ENCODE assay signal across 11 cellular contexts in genomic region chr6:166466178-166467122, GRCh38.
A peak's percentile ranks its signal among the peaks of the same experiment; 100 is the strongest.
DNase-seq lines count a peak whose midpoint lies in the region; ATAC-seq, FAIRE-seq and TF ChIP-seq lines count a peak whose summit lies in the region.
"Had no signal": no experiment of that assay in that cellular context is flagged by ENCODE, and none has a peak within 500 bp of the region (broad histone marks: within the 10 kb centered on the region; RNA-seq: fewer than 3 reads in every experiment).

No MANE protein-coding gene starts in this region.

- no peak overlapping the region for H2BK15ac ChIP-seq in H9 (ENCODE audit: low read depth, low read length)

- H3K4me3 Mint-ChIP-seq in astrocyte (ENCODE audit: unreplicated experiment): no peak overlapping the region
- peak overlapping the region in 2 of 5 donors; percentile 38 to 73 for H3K4me3 Mint-ChIP-seq in immature natural killer cell
- no peak overlapping the region for H3K4me3 Mint-ChIP-seq in H9
- H3K4me3 Mint-ChIP-seq: activated CD4-positive, alpha-beta memory T cell treated with anti-CD3 and anti-CD28 coated beads for 36 hours; CD4-positive, alpha-beta T cell had no signal

- H2BK12ac ChIP-seq in H9 (ENCODE audit: insufficient read length, low read depth, low read length): no peak overlapping the region

- no peak overlapping the region for H3T11ph ChIP-seq in H9 (ENCODE audit: low read length)

- TF ChIP-seq POLR2A in upper lobe of left lung (IDR thresholded peaks at IDR 0.05): peak in 1 of 4 donors; percentile 23
- no peak for TF ChIP-seq POLR2A in testis (IDR thresholded peaks at IDR 0.05)

- peak; percentile 41 for DNase-seq in activated effector memory CD4-positive, alpha-beta T cell treated with anti-CD3 and anti-CD28 coated beads, Interleukin-2, amount 50 U/mL, for 16 hours
- no peak for DNase-seq in activated effector memory CD4-positive, alpha-beta T cell treated with Interleukin-2 at 50 U/mL for 16 hours
- DNase-seq in astrocyte (ENCODE audit: low read depth) (peak; percentile 97), immature natural killer cell (no peak), upper lobe of left lung (peak in 1 of 2 donors; percentile 64), testis (no peak), small intestine (no peak), H9 (no peak)
- DNase-seq: activated CD4-positive, alpha-beta memory T cell treated with anti-CD3 and anti-CD28 coated beads for 36 hours; CD4-positive, alpha-beta T cell; NCI-H526 had no signal

- no peak for TF ChIP-seq CTCF in astrocyte (IDR thresholded peaks at IDR 0.05; ENCODE audit: insufficient read depth, low read depth, low read length)
- no peak for TF ChIP-seq CTCF in upper lobe of left lung (IDR thresholded peaks at IDR 0.05)
- TF ChIP-seq CTCF in testis (IDR thresholded peaks at IDR 0.05): no peak
- TF ChIP-seq CTCF in H9 (conservative IDR thresholded peaks at IDR 0.05): no peak

- H3K27me3 Mint-ChIP-seq in astrocyte (ENCODE audit: low read depth, unreplicated experiment): no peaks in the 10 kb centered on the region
- peaks cover 4 to 35% (median 10%) of the 10 kb centered on the region in 3 donors for H3K27me3 Mint-ChIP-seq in immature natural killer cell (ENCODE audit: low read depth in 3 of 3)
- H3K27me3 Mint-ChIP-seq in H9 (ENCODE audit: low read depth): no peaks in the 10 kb centered on the region
- H3K27me3 Mint-ChIP-seq: activated CD4-positive, alpha-beta memory T cell treated with anti-CD3 and anti-CD28 coated beads for 36 hours; CD4-positive, alpha-beta T cell had no signal

- no peak overlapping the region for H2BK5ac ChIP-seq in H9 (ENCODE audit: insufficient read length, low read length)

- peak in 1 of 4 donors; percentile 57 for TF ChIP-seq EP300 in upper lobe of left lung (IDR thresholded peaks at IDR 0.05)

- peak overlapping the region; percentile 62 for H3K27ac ChIP-seq in astrocyte (ENCODE audit: low read depth, low read length)
- H3K27ac ChIP-seq in upper lobe of left lung: peak overlapping the region; percentile 40 to 75 (median 58)
- H3K27ac ChIP-seq in testis: no peak overlapping the region
- no peak overlapping the region for H3K27ac ChIP-seq in small intestine (ENCODE audit: low read depth in 1 of 2, low read length in 1 of 2)
- H3K27ac ChIP-seq in H9 (ENCODE audit: insufficient read length, low read depth, low read length): no peak overlapping the region

- no peak overlapping the region for H2AK5ac ChIP-seq in H9 (ENCODE audit: insufficient read length, low read length)

- no peak overlapping the region for H2BK20ac ChIP-seq in H9 (ENCODE audit: low read depth, low read length, poor library complexity, severe bottlenecking)

- no peak overlapping the region for H4K91ac ChIP-seq in H9 (ENCODE audit: insufficient read length, low read depth, low read length)

- no peaks in the 10 kb centered on the region for H3K79me2 ChIP-seq in astrocyte (ENCODE audit: insufficient read depth, low read length)
- no peaks in the 10 kb centered on the region for H3K79me2 ChIP-seq in H9 (ENCODE audit: insufficient read depth, low read length)

- no peak overlapping the region for H3K56ac ChIP-seq in H9 (ENCODE audit: insufficient read length, low read depth, low read length)

- peaks cover 13% of the 10 kb centered on the region for H3K4me1 ChIP-seq in astrocyte (ENCODE audit: insufficient read depth, low read length)
- peaks cover 0 to 23% (median 10%) of the 10 kb centered on the region in 4 donors for H3K4me1 ChIP-seq in upper lobe of left lung
- no peaks in the 10 kb centered on the region for H3K4me1 ChIP-seq in testis
- H3K4me1 ChIP-seq in small intestine (ENCODE audit: control insufficient read depth in 2 of 2, insufficient read depth in 1 of 2, low read depth in 1 of 2, low read length in 1 of 2): no peaks in the 10 kb centered on the region
- H3K4me1 ChIP-seq in H9 (ENCODE audit: insufficient read depth, low read length): no peaks in the 10 kb centered on the region

- no peak overlapping the region for H2BK120ac ChIP-seq in H9 (ENCODE audit: low read depth, low read length, poor library complexity, severe bottlenecking)

- no peak overlapping the region for H3K18ac ChIP-seq in H9 (ENCODE audit: insufficient read length, low read depth, low read length)

- H4K8ac ChIP-seq in H9 (replicated peaks; ENCODE audit: insufficient read length, low read depth, low read length): no peak overlapping the region

- no peaks in the 10 kb centered on the region for H3K79me1 ChIP-seq in H9 (ENCODE audit: insufficient read depth, low read depth, low read length, poor library complexity, severe bottlenecking)

- H2AFZ ChIP-seq in astrocyte (ENCODE audit: low read depth, low read length) (peak overlapping the region; percentile 12), H9 (ENCODE audit: low read length) (no peak overlapping the region)

- peak; percentile 86 for FAIRE-seq in astrocyte (lab: Jason Lieb, UNC)
- FAIRE-seq in small intestine (lab: Jason Lieb, UNC): no peak

- H3K9me3 Mint-ChIP-seq in astrocyte (ENCODE audit: unreplicated experiment) (no peaks in the 10 kb centered on the region), immature natural killer cell (no peaks in the 10 kb centered on the region), H9 (no peaks in the 10 kb centered on the region)
- H3K9me3 Mint-ChIP-seq: activated CD4-positive, alpha-beta memory T cell treated with anti-CD3 and anti-CD28 coated beads for 36 hours; CD4-positive, alpha-beta T cell had no signal

- no peak overlapping the region for H3K4ac ChIP-seq in H9 (ENCODE audit: low read depth, low read length)

- WGBS in upper lobe of left lung, 2 donors: 51 to 54% methylated on average over 9 of the region's 9 CpGs
- WGBS in testis, 2 donors: 66 to 80% methylated on average over 9 of the region's 9 CpGs
- 55 to 76% (median 64%) methylated on average over 9 of the region's 9 CpGs for WGBS in small intestine, 3 donors
- no CpG with 5 or more reads among the region's 9 CpGs for WGBS in H9 (ENCODE audit: extremely low coverage, insufficient read length, low lambda C conversion rate)

- intact Hi-C loops in testis (cut with DNase I; ENCODE audit: low total_unique reads): no loop called here

- peak overlapping the region; percentile 67 for H3K4me2 ChIP-seq in astrocyte (ENCODE audit: low read length)
- H3K4me2 ChIP-seq in H9 (ENCODE audit: insufficient read depth, insufficient read length, low read length): no peak overlapping the region

- H3K27me3 ChIP-seq in astrocyte (ENCODE audit: insufficient read depth, low read length): no peaks in the 10 kb centered on the region
- no peaks in the 10 kb centered on the region for H3K27me3 ChIP-seq in upper lobe of left lung
- no peaks in the 10 kb centered on the region for H3K27me3 ChIP-seq in testis
- no peaks in the 10 kb centered on the region for H3K27me3 ChIP-seq in small intestine (ENCODE audit: control insufficient read depth in 2 of 2, insufficient read depth in 2 of 2, low read length in 2 of 2)
- no peaks in the 10 kb centered on the region for H3K27me3 ChIP-seq in H9 (ENCODE audit: insufficient read depth, low read length)

- H3K36me3 Mint-ChIP-seq in astrocyte (ENCODE audit: low read depth, unreplicated experiment) (peaks cover 29% of the 10 kb centered on the region), immature natural killer cell (peaks cover 0 to 10% (median 4%) of the 10 kb centered on the region in 3 donors), H9 (ENCODE audit: insufficient read depth in 1 of 3, low read depth in 3 of 3) (peaks cover 0 to 2% (median 0%) of the 10 kb centered on the region in 3 experiments; a peak in 4 of 7 replicates)
- H3K36me3 Mint-ChIP-seq: activated CD4-positive, alpha-beta memory T cell treated with anti-CD3 and anti-CD28 coated beads for 36 hours had no signal

- H4K5ac ChIP-seq in H9 (ENCODE audit: insufficient read length, low read depth, low read length): no peak overlapping the region

- H3K9me3 ChIP-seq in astrocyte (ENCODE audit: insufficient read depth, low read depth, low read length) (no peaks in the 10 kb centered on the region), upper lobe of left lung (no peaks in the 10 kb centered on the region), testis (no peaks in the 10 kb centered on the region), small intestine (ENCODE audit: control insufficient read depth, low read depth) (no peaks in the 10 kb centered on the region), H9 (ENCODE audit: control insufficient read depth, low read depth, low read length) (no peaks in the 10 kb centered on the region)

- ATAC-seq in upper lobe of left lung (ENCODE audit: low FRiP score in 2 of 2): peak; percentile 69 to 78

- H3K23me2 ChIP-seq in H9 (ENCODE audit: insufficient read length, low read depth, low read length, poor library complexity, severe bottlenecking): no peaks in the 10 kb centered on the region

- peaks cover 12% of the 10 kb centered on the region for H3K36me3 ChIP-seq in astrocyte (ENCODE audit: insufficient read depth, low read length)
- H3K36me3 ChIP-seq in upper lobe of left lung: peaks cover 14 to 90% (median 45%) of the 10 kb centered on the region in 4 donors
- no peaks in the 10 kb centered on the region for H3K36me3 ChIP-seq in testis (ENCODE audit: low read depth, missing control alignments)
- H3K36me3 ChIP-seq in small intestine (ENCODE audit: control insufficient read depth in 2 of 2, insufficient read depth in 2 of 2, low read length in 2 of 2): no peaks in the 10 kb centered on the region

- H3K4me1 Mint-ChIP-seq in astrocyte (ENCODE audit: low read depth, unreplicated experiment) (peaks cover 13% of the 10 kb centered on the region), immature natural killer cell (peaks cover 21 to 22% of the 10 kb centered on the region in 2 donors), H9 (no peaks in the 10 kb centered on the region)

- H3K14ac ChIP-seq in H9 (ENCODE audit: insufficient read depth, low read length): no peak overlapping the region

- H3K23ac ChIP-seq in H9 (ENCODE audit: insufficient read length, low read depth, low read length): no peak overlapping the region

- no peak overlapping the region for H3K27ac Mint-ChIP-seq in astrocyte (ENCODE audit: unreplicated experiment)
- peak overlapping the region in 4 of 6 donors; percentile 26 to 55 (median 39) for H3K27ac Mint-ChIP-seq in immature natural killer cell
- no peak overlapping the region for H3K27ac Mint-ChIP-seq in H9
- H3K27ac Mint-ChIP-seq: activated CD4-positive, alpha-beta memory T cell treated with anti-CD3 and anti-CD28 coated beads for 36 hours; CD4-positive, alpha-beta T cell had no signal

- H4K20me1 ChIP-seq in astrocyte (ENCODE audit: insufficient read depth, low read length) (peaks cover 5% of the 10 kb centered on the region), H9 (ENCODE audit: control insufficient read depth, insufficient read depth, insufficient read length) (no peaks in the 10 kb centered on the region)

- H3K9ac ChIP-seq in astrocyte (ENCODE audit: low read length) (peak overlapping the region; percentile 59), H9 (ENCODE audit: extremely low read depth, insufficient read length, low read length) (no peak overlapping the region)

- H3K4me3 ChIP-seq in astrocyte (ENCODE audit: insufficient read depth, low read depth, low read length): no peak overlapping the region
- H3K4me3 ChIP-seq in upper lobe of left lung: no peak overlapping the region
- no peak overlapping the region for H3K4me3 ChIP-seq in testis
- no peak overlapping the region for H3K4me3 ChIP-seq in small intestine (ENCODE audit: low read depth in 1 of 2, low read length in 2 of 2)

Comparison
In these comparisons a context has a peak if more than half of its experiments do, and no peak if none do; other contexts are left out.
1. DNase-seq: peak in activated effector memory CD4-positive, alpha-beta T cell treated with anti-CD3 and anti-CD28 coated beads, Interleukin-2, amount 50 U/mL, for 16 hours (single experiment) and astrocyte (single experiment); none in activated effector memory CD4-positive, alpha-beta T cell treated with Interleukin-2 at 50 U/mL for 16 hours (single experiment), immature natural killer cell (0 of 3), testis (single experiment), small intestine (single experiment) and H9 (single experiment).
2. H3K27ac ChIP-seq: peak in astrocyte (single experiment) and upper lobe of left lung (4 of 4); none in testis (0 of 2), small intestine (0 of 2) and H9 (single experiment).
3. H3K27ac Mint-ChIP-seq: peak in immature natural killer cell (4 of 6); none in astrocyte (single experiment) and H9 (0 of 3).